Comparison of ENCODE assay signal across 1 cellular context in the genomic region with DNA sequence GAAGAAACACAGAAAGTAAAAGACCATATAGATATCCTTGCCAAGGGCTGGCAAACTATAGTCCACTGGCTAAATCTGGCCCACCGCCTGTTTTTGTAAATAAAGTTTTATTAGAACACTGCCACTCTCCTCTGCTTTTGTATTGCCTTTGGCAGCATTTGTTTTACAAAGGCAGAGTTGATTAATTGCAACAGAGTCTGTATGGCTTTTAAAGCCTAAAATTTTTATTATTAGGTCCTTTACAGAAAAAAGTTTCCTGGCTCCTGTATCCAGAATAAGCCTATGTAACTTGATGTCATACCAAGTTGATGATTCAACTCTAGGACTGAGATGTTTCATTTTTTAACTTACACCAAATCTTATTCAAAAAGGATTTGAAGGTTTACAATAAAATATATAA.
TF ChIP-seq lines count a peak whose summit lies in the region.

No MANE protein-coding gene starts in this region.

TF ChIP-seq in SK-N-SH, 30 proteins besides CTCF, POLR2A, EP300 and RAD21 (continued from another document):
- 0 out of 2 replicates have a peak, but pooled peaks have one; percentile 5 for TF ChIP-seq FOSL2 (IDR thresholded peaks at IDR 0.05; ENCODE audit: borderline replicate concordance, low read depth)
- 0 out of 2 replicates have a peak, but pooled peaks have one; percentile 20 for TF ChIP-seq NFIC (IDR thresholded peaks at IDR 0.05; ENCODE audit: borderline replicate concordance)
TF ChIP-seq in SK-N-SH: peak in this region for 3.
